In genomic region chr15:78875107-78875914, GRCh38 we compare ENCODE assay signal across 1 cellular context.
TF ChIP-seq lines count a peak whose summit lies in the region.

No MANE protein-coding gene starts in this region.

TF ChIP-seq in HEK293, 187 proteins besides CTCF, POLR2A, EP300 and RAD21 (continued from another document):
- TF ChIP-seq ZBTB11 (tag by site-specific recombination; conservative IDR thresholded peaks at IDR 0.05; ENCODE audit: low read depth) (peak; percentile 22; the same call in 1 of the 2 replicates), ZNF600 (tag by site-specific recombination; IDR thresholded peaks at IDR 0.05) (peak; percentile 66), ZBTB17 (tag by site-specific recombination; IDR thresholded peaks at IDR 0.05) (peak; percentile 45), SALL2 (tag by site-specific recombination; IDR thresholded peaks at IDR 0.05; ENCODE audit: borderline replicate concordance) (no peak), ZNF394 (tag by site-specific recombination; IDR thresholded peaks at IDR 0.05; ENCODE audit: borderline replicate concordance) (peak; percentile 84), KLF1 (tag by site-specific recombination; IDR thresholded peaks at IDR 0.05) (peak; percentile 54; the same call in 1 of the 2 replicates), YY1 (tag by site-specific recombination; IDR thresholded peaks at IDR 0.05) (no peak), KLF9 (tag by site-specific recombination; IDR thresholded peaks at IDR 0.05; ENCODE audit: low read depth) (peak; percentile 52; the same call in 1 of the 2 replicates), SP3 (tag by site-specific recombination; IDR thresholded peaks at IDR 0.05) (peak; percentile 29), ZNF449 (tag by site-specific recombination; IDR thresholded peaks at IDR 0.05) (no peak), GLIS2 (tag by site-specific recombination; IDR thresholded peaks at IDR 0.05) (no peak; the same call in 1 of the 2 replicates), KLF16 (tag by site-specific recombination; IDR thresholded peaks at IDR 0.05) (peak; percentile 55; the same call in 1 of the 2 replicates), GFI1B (tag by site-specific recombination; IDR thresholded peaks at IDR 0.05) (0 out of 2 replicates have a peak, but pooled peaks have one; percentile 7), ZNF843 (tag by site-specific recombination; IDR thresholded peaks at IDR 0.05) (0 out of 2 replicates have a peak, but pooled peaks have one; percentile 9), ZBTB1 (tag by site-specific recombination; IDR thresholded peaks at IDR 0.05) (no peak), KLF8 (tag by site-specific recombination; IDR thresholded peaks at IDR 0.05) (peak; percentile 51; the same call in 1 of the 2 replicates), ZNF19 (tag by site-specific recombination; IDR thresholded peaks at IDR 0.05; ENCODE audit: low read depth) (no peak), ZNF24 (tag by site-specific recombination; IDR thresholded peaks at IDR 0.05) (no peak), GLIS1 (tag by site-specific recombination; IDR thresholded peaks at IDR 0.05) (peak; percentile 35; the same call in 1 of the 2 replicates), ZNF571 (tag by site-specific recombination; IDR thresholded peaks at IDR 0.05) (no peak), ZFHX2 (tag by site-specific recombination; conservative IDR thresholded peaks at IDR 0.05) (peak; percentile 55), PATZ1 (tag by site-specific recombination; IDR thresholded peaks at IDR 0.05) (peak; percentile 28; the same call in 1 of the 2 replicates), RBAK (tag by site-specific recombination; IDR thresholded peaks at IDR 0.05) (no peak), EGR2 (tag by site-specific recombination; IDR thresholded peaks at IDR 0.05; ENCODE audit: low read depth) (peak; percentile 29; the same call in 1 of the 2 replicates), ZSCAN23 (tag by site-specific recombination; IDR thresholded peaks at IDR 0.05) (no peak), ZBTB7A (tag by site-specific recombination; IDR thresholded peaks at IDR 0.05; ENCODE audit: low read depth) (no peak), ZNF266 (tag by site-specific recombination; IDR thresholded peaks at IDR 0.05; ENCODE audit: low read depth) (no peak), KLF7 (tag by site-specific recombination; IDR thresholded peaks at IDR 0.05; ENCODE audit: borderline replicate concordance) (no peak; the same call in 1 of the 2 replicates), ZNF121 (tag by site-specific recombination; IDR thresholded peaks at IDR 0.05) (peak; percentile 91), ZBTB8A (tag by site-specific recombination; IDR thresholded peaks at IDR 0.05) (peak; percentile 35; the same call in 1 of the 2 replicates), ZNF776 (tag by site-specific recombination; IDR thresholded peaks at IDR 0.05; ENCODE audit: borderline replicate concordance) (no peak), ZNF341 (tag by site-specific recombination; IDR thresholded peaks at IDR 0.05; ENCODE audit: low read depth) (peak; percentile 87), HIC1 (tag by site-specific recombination; IDR thresholded peaks at IDR 0.05) (0 out of 2 replicates have a peak, but pooled peaks have one; percentile 17), SP2 (tag by site-specific recombination; IDR thresholded peaks at IDR 0.05) (0 out of 2 replicates have a peak, but pooled peaks have one; percentile 7), ZNF10 (tag by site-specific recombination; IDR thresholded peaks at IDR 0.05) (no peak)
